In the genomic region with DNA sequence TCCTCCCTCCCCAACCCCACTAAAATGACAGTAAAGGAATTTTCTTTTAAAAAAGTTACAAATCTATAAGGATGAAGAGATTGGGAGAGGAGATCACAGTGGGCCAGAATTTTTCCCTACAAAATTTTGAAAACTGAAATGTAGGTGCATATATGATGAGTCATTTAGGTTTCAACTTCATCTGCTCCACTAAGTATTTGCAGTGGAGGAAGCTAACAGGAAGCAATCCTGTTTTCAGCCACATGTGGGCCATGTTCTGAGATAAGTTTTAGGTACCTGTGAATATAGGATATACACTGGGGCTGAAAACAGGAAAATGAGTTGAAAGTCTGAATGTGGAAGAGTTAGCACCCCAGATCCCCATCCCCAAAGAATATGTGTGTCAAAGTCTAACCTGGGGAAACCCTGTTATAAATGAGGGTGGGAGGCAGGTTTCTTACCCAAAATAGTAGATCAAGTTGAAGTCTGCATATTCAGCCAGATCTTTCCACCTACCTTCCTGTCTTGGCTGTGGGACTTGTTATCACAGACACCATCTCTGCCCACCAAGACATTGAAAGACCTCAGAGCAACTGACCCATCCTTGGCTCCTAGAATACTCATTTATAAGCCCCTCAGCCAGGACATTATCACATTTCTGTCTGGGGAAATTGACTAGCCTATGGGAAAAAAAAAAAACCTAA, we compare ENCODE assay signal across 15 cellular contexts.
DNase-seq lines count a peak whose midpoint lies in the region; ATAC-seq and TF ChIP-seq lines count a peak whose summit lies in the region.
"Had no signal": no experiment of that assay in that cellular context is flagged by ENCODE, and none has a peak within 500 bp of the region (broad histone marks: within the 10 kb centered on the region; RNA-seq: fewer than 3 reads in every experiment).

No MANE protein-coding gene starts in this region.

- H3K9me2 ChIP-seq in SK-N-SH, result no peaks in the 10 kb centered on the region

- H3K9ac ChIP-seq in SK-N-SH, result no peak overlapping the region

- H3K4me3 Mint-ChIP-seq in activated naive CD8-positive, alpha-beta T cell treated with anti-CD3 and anti-CD28 coated beads, Interleukin-2, amount 10 ng/mL, durations not matched to agents 7 days and 5 days, result no peak overlapping the region
- no peak overlapping the region for H3K4me3 Mint-ChIP-seq in naive B cell
- H3K4me3 Mint-ChIP-seq: neural crest cell had no signal

- TF ChIP-seq EP300 in SK-N-SH (IDR thresholded peaks at IDR 0.05; ENCODE audit: borderline replicate concordance in 1 of 2, low read depth in 1 of 2, low read length in 1 of 2), result no peak

- H4K20me1 ChIP-seq in SK-N-SH (ENCODE audit: insufficient read depth), result peaks cover 27% of the 10 kb centered on the region; the same call in 1 of the 2 replicates

- H2AFZ ChIP-seq in SK-N-SH (ENCODE audit: low read depth), result no peak overlapping the region

- H3F3A ChIP-seq in SK-N-SH (replicated peaks; ENCODE audit: insufficient read depth), result peaks cover 14% of the 10 kb centered on the region

- ATAC-seq in SK-N-SH treated with all-trans-retinoic acid at 6 μM for 48 hours (peak; percentile 41; the same call in 2 of the 3 replicates), HG03097 (IDR thresholded peaks at IDR 0.05; ENCODE audit: low FRiP score, unreplicated experiment) (peak; percentile 54), naive B cell (ENCODE audit: low read depth in 2 of 2) (no peak), HG02852 (IDR thresholded peaks at IDR 0.05; ENCODE audit: unreplicated experiment) (no peak), GM18870 (IDR thresholded peaks at IDR 0.05; ENCODE audit: unreplicated experiment) (no peak)
- no peak for ATAC-seq in activated naive CD8-positive, alpha-beta T cell treated with anti-CD3 and anti-CD28 coated beads, Interleukin-2, amount 10 ng/mL, durations not matched to agents 7 days and 5 days (ENCODE audit: low read depth)
- ATAC-seq: left colon, sciatic nerve had no signal

- TF ChIP-seq CTCF in SK-N-SH (IDR thresholded peaks at IDR 0.05), result no peak

- 0 out of 4 replicates have a peak overlapping the region, but pooled peaks of 1 of the 2 experiments have one; percentile 1 for H3K27ac ChIP-seq in SK-N-SH (ENCODE audit: low read depth in 2 of 2, low read length in 1 of 2)
- H3K27ac ChIP-seq: RWPE1, transverse colon had no signal

- no peak overlapping the region for H3K4me3 ChIP-seq in SK-N-SH (ENCODE audit: low read depth in 2 of 2, low read length in 1 of 2)
- H3K4me3 ChIP-seq: MG63, transverse colon had no signal

- H3K9me3 ChIP-seq in SK-N-SH, result no peaks in the 10 kb centered on the region
- H3K9me3 ChIP-seq: MG63, transverse colon had no signal

- H3K9me3 Mint-ChIP-seq in activated naive CD8-positive, alpha-beta T cell treated with anti-CD3 and anti-CD28 coated beads, Interleukin-2, amount 10 ng/mL, durations not matched to agents 7 days and 5 days, result no peaks in the 10 kb centered on the region
- H3K9me3 Mint-ChIP-seq in naive B cell, result peaks cover 0 to 2% (median 0%) of the 10 kb centered on the region in 7 donors
- H3K9me3 Mint-ChIP-seq: neural crest cell had no signal

- peaks cover 10% of the 10 kb centered on the region for H3K36me3 Mint-ChIP-seq in activated naive CD8-positive, alpha-beta T cell treated with anti-CD3 and anti-CD28 coated beads, Interleukin-2, amount 10 ng/mL, durations not matched to agents 7 days and 5 days
- H3K36me3 Mint-ChIP-seq in naive B cell, result peaks cover 4 to 5% of the 10 kb centered on the region in 2 donors

- POLR2A ChIA-PET in SK-N-SH (lab: Yijun Ruan, JAX), result no interaction called here
- POLR2A ChIA-PET in activated naive CD8-positive, alpha-beta T cell treated with anti-CD3 and anti-CD28 coated beads, Interleukin-2, amount 10 ng/mL, durations not matched to agents 7 days and 5 days (lab: Charles Lee), result no interaction called here

- H3K4me1 ChIP-seq in SK-N-SH (ENCODE audit: control insufficient read depth in 1 of 2, insufficient read depth in 2 of 2, low read depth in 1 of 2, low read length in 1 of 2), result peaks cover 6 to 11% of the 10 kb centered on the region in 2 experiments; a peak in 3 of 4 replicates

- H3K36me3 ChIP-seq in SK-N-SH (replicated peaks in 1 of 2; ENCODE audit: control insufficient read depth in 1 of 2, insufficient read depth in 2 of 2, low read length in 1 of 2), result peaks cover 0 to 5% of the 10 kb centered on the region in 2 experiments
- H3K36me3 ChIP-seq: MG63, transverse colon had no signal

- no peaks in the 10 kb centered on the region for H3K27me3 ChIP-seq in SK-N-SH (ENCODE audit: insufficient read depth)
- H3K27me3 ChIP-seq: MG63, transverse colon had no signal

- H3K27me3 Mint-ChIP-seq in activated naive CD8-positive, alpha-beta T cell treated with anti-CD3 and anti-CD28 coated beads, Interleukin-2, amount 10 ng/mL, durations not matched to agents 7 days and 5 days, result no peaks in the 10 kb centered on the region
- no peaks in the 10 kb centered on the region for H3K27me3 Mint-ChIP-seq in naive B cell

- TF ChIP-seq RAD21 in SK-N-SH (IDR thresholded peaks at IDR 0.05; ENCODE audit: low read length), result no peak

- DNase-seq in SK-N-SH (no peak), naive B cell (no peak)
- no peak for DNase-seq in activated naive CD8-positive, alpha-beta T cell treated with anti-CD3 and anti-CD28 coated beads, Interleukin-2, amount 10 ng/mL, durations not matched to agents 7 days and 5 days
- DNase-seq in stimulated activated naive CD4-positive, alpha-beta T cell (lab: John Stamatoyannopoulos, UW), result no peak
- DNase-seq: left colon, MG63, NCI-H446, transverse colon had no signal

- peaks cover 88% of the 10 kb centered on the region for H3K79me2 ChIP-seq in SK-N-SH (ENCODE audit: insufficient read depth)

- H3K4me1 Mint-ChIP-seq in activated naive CD8-positive, alpha-beta T cell treated with anti-CD3 and anti-CD28 coated beads, Interleukin-2, amount 10 ng/mL, durations not matched to agents 7 days and 5 days, result peaks cover 17% of the 10 kb centered on the region
- H3K4me1 Mint-ChIP-seq in naive B cell, result peaks cover 23 to 42% (median 31%) of the 10 kb centered on the region in 3 donors
- H3K4me1 Mint-ChIP-seq: neural crest cell had no signal

- peak overlapping the region; percentile 4 for H3K27ac Mint-ChIP-seq in activated naive CD8-positive, alpha-beta T cell treated with anti-CD3 and anti-CD28 coated beads, Interleukin-2, amount 10 ng/mL, durations not matched to agents 7 days and 5 days
- peak overlapping the region in 4 of 6 donors; percentile 12 to 64 (median 37) for H3K27ac Mint-ChIP-seq in naive B cell

- CTCF ChIA-PET in SK-N-SH (lab: Yijun Ruan, JAX), result no interaction called here

- no peak overlapping the region for H3K4me2 ChIP-seq in SK-N-SH

TF ChIP-seq in SK-N-SH treated with all-trans-retinoic acid at 6 μM for 48 hours, 23 proteins besides CTCF, POLR2A, EP300 and RAD21 (continues in another document):
- TF ChIP-seq RARB (CRISPR knock-in tag; IDR thresholded peaks at IDR 0.05), result no peak
- TF ChIP-seq ZNF70 (CRISPR knock-in tag; IDR thresholded peaks at IDR 0.05), result no peak
- no peak for TF ChIP-seq ZNF565 (CRISPR knock-in tag; conservative IDR thresholded peaks at IDR 0.05; ENCODE audit: low read depth)
- TF ChIP-seq CSDC2 (CRISPR knock-in tag; IDR thresholded peaks at IDR 0.05), result no peak
- no peak for TF ChIP-seq OSR1 (CRISPR knock-in tag; IDR thresholded peaks at IDR 0.05)
- TF ChIP-seq ESRRG (CRISPR knock-in tag; IDR thresholded peaks at IDR 0.05), result no peak
- TF ChIP-seq ZFP3 (CRISPR knock-in tag; IDR thresholded peaks at IDR 0.05), result no peak
- no peak for TF ChIP-seq TCF4 (CRISPR knock-in tag; IDR thresholded peaks at IDR 0.05; ENCODE audit: borderline replicate concordance)
- no peak for TF ChIP-seq ZFP30 (CRISPR knock-in tag; IDR thresholded peaks at IDR 0.05)
- TF ChIP-seq GLIS3 (CRISPR knock-in tag; IDR thresholded peaks at IDR 0.05), result no peak
- TF ChIP-seq, protein P1, sequence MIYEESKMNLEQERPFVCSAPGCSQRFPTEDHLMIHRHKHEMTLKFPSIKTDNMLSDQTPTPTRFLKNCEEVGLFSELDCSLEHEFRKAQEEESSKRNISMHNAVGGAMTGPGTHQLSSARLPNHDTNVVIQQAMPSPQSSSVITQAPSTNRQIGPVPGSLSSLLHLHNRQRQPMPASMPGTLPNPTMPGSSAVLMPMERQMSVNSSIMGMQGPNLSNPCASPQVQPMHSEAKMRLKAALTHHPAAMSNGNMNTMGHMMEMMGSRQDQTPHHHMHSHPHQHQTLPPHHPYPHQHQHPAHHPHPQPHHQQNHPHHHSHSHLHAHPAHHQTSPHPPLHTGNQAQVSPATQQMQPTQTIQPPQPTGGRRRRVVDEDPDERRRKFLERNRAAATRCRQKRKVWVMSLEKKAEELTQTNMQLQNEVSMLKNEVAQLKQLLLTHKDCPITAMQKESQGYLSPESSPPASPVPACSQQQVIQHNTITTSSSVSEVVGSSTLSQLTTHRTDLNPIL (CRISPR knock-in tag; IDR thresholded peaks at IDR 0.05; ENCODE audit: low read depth), result no peak
- TF ChIP-seq PPARA (CRISPR knock-in tag; IDR thresholded peaks at IDR 0.05; ENCODE audit: borderline replicate concordance), result no peak

TF ChIP-seq in SK-N-SH, 30 proteins besides CTCF, POLR2A, EP300 and RAD21:
- TF ChIP-seq TEAD4 (IDR thresholded peaks at IDR 0.05; ENCODE audit: borderline replicate concordance, insufficient read depth), result no peak

Comparison
In these comparisons a context has a peak if more than half of its experiments do, and no peak if none do; other contexts are left out.
1. ATAC-seq: peak in SK-N-SH treated with all-trans-retinoic acid at 6 μM for 48 hours (single experiment) and HG03097 (single experiment); none in activated naive CD8-positive, alpha-beta T cell treated with anti-CD3 and anti-CD28 coated beads, Interleukin-2, amount 10 ng/mL, durations not matched to agents 7 days and 5 days (single experiment), naive B cell (0 of 2), HG02852 (single experiment) and GM18870 (single experiment).